In genomic region chr14:72800296-72800695, GRCh38 we compare ENCODE assay signal across 21 cellular contexts.
DNase-seq lines count a peak whose midpoint lies in the region; ATAC-seq, FAIRE-seq and TF ChIP-seq lines count a peak whose summit lies in the region.
"Had no signal": no experiment of that assay in that cellular context is flagged by ENCODE, and none has a peak within 500 bp of the region (broad histone marks: within the 10 kb centered on the region; RNA-seq: fewer than 3 reads in every experiment).

No MANE protein-coding gene starts in this region.

- H3T11ph ChIP-seq in H9 (ENCODE audit: low read length): no peak overlapping the region

- CTCF ChIA-PET in CD8-positive, alpha-beta memory T cell (lab: Charles Lee): no interaction called here
- CTCF ChIA-PET in H1 (lab: Charles Lee; ENCODE audit: partially characterized antibody): no interaction called here
- CTCF ChIA-PET in HepG2 (lab: Yijun Ruan, JAX; ENCODE audit: low intra/inter-chr PET ratio, low total read pairs): no interaction called here

- peaks cover 0 to 1% (median 0%) of the 10 kb centered on the region in 3 donors for H3K36me3 Mint-ChIP-seq in CD8-positive, alpha-beta memory T cell
- H3K36me3 Mint-ChIP-seq in H9 (ENCODE audit: insufficient read depth in 1 of 3, low read depth in 3 of 3): peaks cover 0 to 15% (median 0%) of the 10 kb centered on the region in 3 experiments; a peak in 4 of 7 replicates

- no peaks in the 10 kb centered on the region for H3K9me3 Mint-ChIP-seq in CD8-positive, alpha-beta memory T cell
- peaks cover 2 to 8% of the 10 kb centered on the region in 2 experiments; a peak in 3 of 5 replicates for H3K9me3 Mint-ChIP-seq in H9

- WGBS in H1 (ENCODE audit: extremely low coverage in 1 of 2, insufficient coverage in 1 of 2, insufficient read length in 1 of 2, insufficient replicate concordance in 2 of 2, low coverage in 1 of 2, low lambda C conversion rate in 2 of 2, missing lambda C conversion rate in 1 of 2), 2 experiments: 91% methylated on average over 2 of the region's 2 CpGs; no CpG with 5 or more reads in 1 of the 2 experiments
- no CpG with 5 or more reads among the region's 2 CpGs for WGBS in H9 (ENCODE audit: extremely low coverage, insufficient read length, low lambda C conversion rate)
- WGBS in HepG2 (ENCODE audit: low lambda C conversion rate): 44% methylated on average over 2 of the region's 2 CpGs

- H3K4ac ChIP-seq in H1 (replicated peaks; ENCODE audit: insufficient read length, low read depth, low read length) (no peak overlapping the region), H9 (ENCODE audit: low read depth, low read length) (no peak overlapping the region)

- H3K4me2 ChIP-seq in H1 (ENCODE audit: insufficient read depth in 1 of 2, low read depth in 2 of 2, low read length in 2 of 2) (no peak overlapping the region), H9 (ENCODE audit: insufficient read depth, insufficient read length, low read length) (no peak overlapping the region), HepG2 (ENCODE audit: low read depth, low read length) (no peak overlapping the region)

- POLR2A ChIA-PET in CD8-positive, alpha-beta memory T cell (lab: Charles Lee): no interaction called here
- POLR2A ChIA-PET in H1 (lab: Charles Lee; ENCODE audit: partially characterized antibody): no interaction called here
- POLR2A ChIA-PET in HepG2 (lab: Yijun Ruan, JAX): no interaction called here

- ATAC-seq in GM18867 (IDR thresholded peaks at IDR 0.05; ENCODE audit: unreplicated experiment) (no peak), HepG2 (no peak)

- H2AK5ac ChIP-seq in H1 (ENCODE audit: low read depth, low read length) (peak overlapping the region; percentile 95), H9 (ENCODE audit: insufficient read length, low read length) (no peak overlapping the region)

- H3K23me2 ChIP-seq in H1 (ENCODE audit: low read depth, low read length) (no peaks in the 10 kb centered on the region; the same call in 1 of the 2 replicates), H9 (ENCODE audit: insufficient read length, low read depth, low read length, poor library complexity, severe bottlenecking) (no peaks in the 10 kb centered on the region)

- no peaks in the 10 kb centered on the region for H3K36me3 ChIP-seq in CD8-positive, alpha-beta memory T cell (ENCODE audit: insufficient read depth, low read length)
- H3K36me3 ChIP-seq in H1 (ENCODE audit: control insufficient read depth in 2 of 4, insufficient read depth in 4 of 4, low read length in 3 of 4) (no peaks in the 10 kb centered on the region), HepG2 (replicated peaks in 1 of 2; ENCODE audit: control insufficient read depth in 1 of 2, insufficient read depth in 2 of 2, low read length in 2 of 2) (no peaks in the 10 kb centered on the region)

- intact Hi-C loops in HepG2 (cut with micrococcal nuclease; ENCODE audit: unreplicated experiment): no loop called here

- no peak overlapping the region for H3K9ac ChIP-seq in H1 (replicated peaks in 1 of 4; ENCODE audit: extremely low read depth in 1 of 4, low read depth in 3 of 4, low read length in 3 of 4)
- H3K9ac ChIP-seq in H9 (ENCODE audit: extremely low read depth, insufficient read length, low read length): no peak overlapping the region
- no peak overlapping the region for H3K9ac ChIP-seq in HepG2 (ENCODE audit: insufficient read depth, low read depth, low read length)

- H2BK120ac ChIP-seq in H1 (replicated peaks; ENCODE audit: low read depth, low read length) (no peak overlapping the region), H9 (ENCODE audit: low read depth, low read length, poor library complexity, severe bottlenecking) (no peak overlapping the region)

- H3K79me1 ChIP-seq in H1 (ENCODE audit: low read depth, low read length) (no peaks in the 10 kb centered on the region), H9 (ENCODE audit: insufficient read depth, low read depth, low read length, poor library complexity, severe bottlenecking) (no peaks in the 10 kb centered on the region)

- TF ChIP-seq RAD21 in H1 (IDR thresholded peaks at IDR 0.05 in 1 of 2, conservative IDR thresholded peaks at IDR 0.05 in 1 of 2; ENCODE audit: low read depth in 2 of 2, low read length in 2 of 2) (no peak), HepG2 (CRISPR knock-in tag; IDR thresholded peaks at IDR 0.05) (no peak)

- in situ Hi-C loops in HepG2 (cut with HindIII; ENCODE audit: extremely low pct_ligation_motif_present, low pct_unique_long_range_greater_than_20kb): no loop called here

- TF ChIP-seq EP300 in H1 (IDR thresholded peaks at IDR 0.05; ENCODE audit: borderline replicate concordance in 1 of 2, low read depth in 2 of 2, low read length in 2 of 2): no peak
- no peak for TF ChIP-seq EP300 in HepG2 (IDR thresholded peaks at IDR 0.05; ENCODE audit: low read depth in 2 of 2, low read length in 2 of 2)
- no peak for TF ChIP-seq EP300 in HepG2 (CRISPR knock-in tag; IDR thresholded peaks at IDR 0.05; ENCODE audit: borderline replicate concordance)

- FAIRE-seq in HTR-8/SVneo (lab: Jason Lieb, UNC) (peak; percentile 99), H1 (lab: Jason Lieb, UNC) (no peak), urothelium cell line (lab: Jason Lieb, UNC) (peak; percentile 99), HepG2 (lab: Jason Lieb, UNC) (no peak)
- FAIRE-seq: A204.1, D721Med, G401.6, GM12892, GM19239 had no signal

- H3K79me2 ChIP-seq in H1 (ENCODE audit: control insufficient read depth in 1 of 2, insufficient read depth in 2 of 2, low read length in 2 of 2) (no peaks in the 10 kb centered on the region), H9 (ENCODE audit: insufficient read depth, low read length) (no peaks in the 10 kb centered on the region), HepG2 (ENCODE audit: insufficient read depth, low read length) (no peaks in the 10 kb centered on the region)

- no peak overlapping the region for H3K27ac ChIP-seq in CD8-positive, alpha-beta memory T cell (ENCODE audit: low read depth, low read length)
- H3K27ac ChIP-seq in H1 (ENCODE audit: low read depth, low read length) (no peak overlapping the region), H9 (ENCODE audit: insufficient read length, low read depth, low read length) (no peak overlapping the region), HepG2 (ENCODE audit: extremely low read length, insufficient read depth, low read length) (no peak overlapping the region)

- BruUV-seq in HepG2 (replicated peaks; lab: Mats Ljungman, UMichigan): no TSS peak

- H2BK5ac ChIP-seq in H1 (ENCODE audit: low read depth, low read length) (no peak overlapping the region), H9 (ENCODE audit: insufficient read length, low read length) (no peak overlapping the region)

- no peaks in the 10 kb centered on the region for H3K9me3 ChIP-seq in CD8-positive, alpha-beta memory T cell (ENCODE audit: low read length)
- H3K9me3 ChIP-seq in H1 (ENCODE audit: insufficient read depth in 2 of 2, low read depth in 1 of 2, low read length in 1 of 2) (peaks cover 0 to 4% of the 10 kb centered on the region in 2 experiments; a peak in 1 of 4 replicates), H9 (ENCODE audit: control insufficient read depth, low read depth, low read length) (no peaks in the 10 kb centered on the region), HepG2 (ENCODE audit: low read length) (no peaks in the 10 kb centered on the region)

- H4K20me1 ChIP-seq in H1 (replicated peaks in 1 of 2; ENCODE audit: control insufficient read depth in 1 of 2, insufficient read depth in 2 of 2, low read length in 2 of 2): peaks cover 0 to 2% of the 10 kb centered on the region in 2 experiments
- no peaks in the 10 kb centered on the region for H4K20me1 ChIP-seq in H9 (ENCODE audit: control insufficient read depth, insufficient read depth, insufficient read length)
- H4K20me1 ChIP-seq in HepG2 (ENCODE audit: insufficient read depth, low read length): no peaks in the 10 kb centered on the region

- H2BK20ac ChIP-seq in H1 (ENCODE audit: low read length) (no peak overlapping the region), H9 (ENCODE audit: low read depth, low read length, poor library complexity, severe bottlenecking) (no peak overlapping the region)

- peaks cover 0 to 4% of the 10 kb centered on the region in 2 donors for H3K27me3 Mint-ChIP-seq in CD8-positive, alpha-beta memory T cell
- H3K27me3 Mint-ChIP-seq in H9 (ENCODE audit: low read depth): peaks cover 51% of the 10 kb centered on the region
- H3K27me3 Mint-ChIP-seq: B cell; CD4-positive, alpha-beta memory T cell; IgD-negative memory B cell had no signal

- H4K91ac ChIP-seq in H1 (replicated peaks; ENCODE audit: insufficient read length, low read length) (no peak overlapping the region), H9 (ENCODE audit: insufficient read length, low read depth, low read length) (no peak overlapping the region)

- H3K18ac ChIP-seq in H1 (ENCODE audit: extremely low read depth, low read length): no peak overlapping the region
- H3K18ac ChIP-seq in H9 (ENCODE audit: insufficient read length, low read depth, low read length): no peak overlapping the region

- H2AFZ ChIP-seq in H1 (ENCODE audit: low read length) (no peak overlapping the region), H9 (ENCODE audit: low read length) (no peak overlapping the region), HepG2 (ENCODE audit: low read length) (no peak overlapping the region)

- H4K8ac ChIP-seq in H1 (ENCODE audit: extremely low read depth, insufficient read depth, low read length): no peak overlapping the region
- H4K8ac ChIP-seq in H9 (replicated peaks; ENCODE audit: insufficient read length, low read depth, low read length): no peak overlapping the region

- no peak for TF ChIP-seq CTCF in H1 (IDR thresholded peaks at IDR 0.05; ENCODE audit: control extremely low read depth in 1 of 3, insufficient read depth in 1 of 3, low read depth in 1 of 3, low read length in 3 of 3)
- TF ChIP-seq CTCF in H9 (conservative IDR thresholded peaks at IDR 0.05): no peak
- no peak for TF ChIP-seq CTCF in HepG2 (CRISPR knock-in tag; IDR thresholded peaks at IDR 0.05)

- H3K56ac ChIP-seq in H1 (replicated peaks; ENCODE audit: insufficient read length, low read depth, low read length): no peak overlapping the region
- H3K56ac ChIP-seq in H9 (ENCODE audit: insufficient read length, low read depth, low read length): no peak overlapping the region

- no peak for DNase-seq in CD8-positive, alpha-beta memory T cell
- DNase-seq in HTR-8/SVneo (ENCODE audit: insufficient read length, low spot score) (no peak), H1 (ENCODE audit: low read depth in 1 of 2, low spot score in 2 of 2) (no peak), urothelium cell line (ENCODE audit: low spot score) (no peak), H9 (no peak), HepG2 (ENCODE audit: low spot score) (no peak)
- DNase-seq: CD4-positive, alpha-beta memory T cell; COR-L47; DMS153; DMS79 treated with DMSO at 0.1 percent for 48 hours; EL; GOT3; HCEC 1CT had no signal

- H3K4me1 ChIP-seq in CD8-positive, alpha-beta memory T cell (ENCODE audit: insufficient read depth, low read length): no peaks in the 10 kb centered on the region
- peaks cover 7 to 17% (median 11%) of the 10 kb centered on the region in 4 experiments for H3K4me1 ChIP-seq in H1 (replicated peaks in 1 of 4; ENCODE audit: control insufficient read depth in 3 of 4, insufficient read depth in 4 of 4, low read length in 3 of 4)
- H3K4me1 ChIP-seq in H9 (ENCODE audit: insufficient read depth, low read length): peaks cover 10% of the 10 kb centered on the region; the same call in 1 of the 2 replicates
- 0 out of 2 replicates have a peak, but pooled peaks cover 10% of the 10 kb centered on the region for H3K4me1 ChIP-seq in HepG2 (ENCODE audit: insufficient read depth, low read length)

- H3K4me3 ChIP-seq in CD8-positive, alpha-beta memory T cell (ENCODE audit: low read length): no peak overlapping the region
- H3K4me3 ChIP-seq in H1 (ENCODE audit: extremely low read depth in 1 of 4, insufficient read depth in 2 of 4, low read depth in 3 of 4, low read length in 4 of 4): no peak overlapping the region
- no peak overlapping the region for H3K4me3 ChIP-seq in HepG2 (replicated peaks in 1 of 3; ENCODE audit: insufficient read depth in 1 of 3, low read depth in 2 of 3, low read length in 3 of 3)

- H3K23ac ChIP-seq in H1 (ENCODE audit: insufficient read length) (no peak overlapping the region), H9 (ENCODE audit: insufficient read length, low read depth, low read length) (no peak overlapping the region)

- H3K14ac ChIP-seq in H1 (ENCODE audit: insufficient read length) (no peak overlapping the region), H9 (ENCODE audit: insufficient read depth, low read length) (no peak overlapping the region)

- H3K27me3 ChIP-seq in CD8-positive, alpha-beta memory T cell (ENCODE audit: insufficient read depth, low read length, poor library complexity, severe bottlenecking): no peaks in the 10 kb centered on the region
- H3K27me3 ChIP-seq in H1 (replicated peaks in 1 of 4; ENCODE audit: control insufficient read depth in 3 of 4, extremely low read depth in 1 of 4, insufficient read depth in 3 of 4, low read length in 3 of 4) (peaks cover 3 to 31% (median 21%) of the 10 kb centered on the region in 4 experiments; a peak in 6 of 7 replicates), H9 (ENCODE audit: insufficient read depth, low read length) (peaks cover 12% of the 10 kb centered on the region; the same call in 1 of the 2 replicates), HepG2 (ENCODE audit: control insufficient read depth in 1 of 2, insufficient read depth in 2 of 2, low read length in 2 of 2) (peaks cover 1 to 4% of the 10 kb centered on the region in 2 experiments; a peak in 1 of 5 replicates)

- no peak overlapping the region for H4K5ac ChIP-seq in H1 (ENCODE audit: insufficient read length, low read depth, low read length)
- no peak overlapping the region for H4K5ac ChIP-seq in H9 (ENCODE audit: insufficient read length, low read depth, low read length)

- peaks cover 0 to 21% (median 17%) of the 10 kb centered on the region in 3 donors for H3K4me1 Mint-ChIP-seq in CD8-positive, alpha-beta memory T cell
- peaks cover 35% of the 10 kb centered on the region in 2 experiments for H3K4me1 Mint-ChIP-seq in H9

- peak overlapping the region in 5 of 7 donors; percentile 14 to 82 (median 21) for H3K4me3 Mint-ChIP-seq in CD8-positive, alpha-beta memory T cell
- no peak overlapping the region for H3K4me3 Mint-ChIP-seq in H9
- H3K4me3 Mint-ChIP-seq: B cell; CD4-positive, alpha-beta memory T cell; IgD-negative memory B cell had no signal

- peak overlapping the region in 2 of 8 donors; percentile 48 to 94 for H3K27ac Mint-ChIP-seq in CD8-positive, alpha-beta memory T cell
- no peak overlapping the region for H3K27ac Mint-ChIP-seq in H9
- H3K27ac Mint-ChIP-seq: B cell, IgD-negative memory B cell had no signal

- no peak overlapping the region; the same call in 1 of the 2 replicates for H2BK12ac ChIP-seq in H1 (ENCODE audit: low read depth, low read length)
- H2BK12ac ChIP-seq in H9 (ENCODE audit: insufficient read length, low read depth, low read length): no peak overlapping the region

- H2BK15ac ChIP-seq in H1 (ENCODE audit: low read length) (peak overlapping the region; percentile 49; the same call in 1 of the 2 replicates), H9 (ENCODE audit: low read depth, low read length) (no peak overlapping the region)

- TF ChIP-seq POLR2A in H1 (IDR thresholded peaks at IDR 0.05; ENCODE audit: control extremely low read depth in 1 of 2, low read depth in 2 of 2, low read length in 2 of 2): no peak
- no peak for TF ChIP-seq POLR2A in HepG2 (IDR thresholded peaks at IDR 0.05; ENCODE audit: insufficient read depth in 1 of 2, low read depth in 2 of 2, low read length in 2 of 2)

Comparison
In these comparisons a context has a peak if more than half of its experiments do, and no peak if none do; other contexts are left out.
1. H3K4me3 Mint-ChIP-seq: peak in CD8-positive, alpha-beta memory T cell (5 of 7); none in H9 (0 of 2).